Comparison of ENCODE assay signal across 8 cellular contexts in genomic region chr1:35807614-35808375, GRCh38. TPM values are rescaled to one million over a fixed set of nuclear protein-coding genes. Genes with fewer than 3 reads are reported as not detected.
A peak's percentile ranks its signal among the peaks of the same experiment; 100 is the strongest.
DNase-seq lines count a peak whose midpoint lies in the region; ATAC-seq and TF ChIP-seq lines count a peak whose summit lies in the region.

TSS of gene AGO4 (plus strand) at chr1:35808016. CDS start at chr1:35808417, 401 bp downstream.

- H3K9me3 ChIP-seq in BE2C (no peaks in the 10 kb centered on the region), fibroblast of lung (ENCODE audit: control insufficient read depth, insufficient read depth, low read depth, low read length) (no peaks in the 10 kb centered on the region), mucosa of descending colon (no peaks in the 10 kb centered on the region), stomach smooth muscle (ENCODE audit: control insufficient read depth in 2 of 2, low read length in 2 of 2) (no peaks in the 10 kb centered on the region)

- intact Hi-C loops in mucosa of descending colon (cut with DNase I, micrococcal nuclease): no loop called here

- DNase-seq in BE2C: peak; percentile 55
- DNase-seq in NCI-H510A treated with DMSO at 0.1 percent for 48 hours (lab: John Stamatoyannopoulos, UW): peak; percentile 91
- peak; percentile 36 to 53 for DNase-seq in fibroblast of lung (ENCODE audit: low read depth in 2 of 2)
- DNase-seq in mucosa of descending colon: peak; percentile 54 to 65 (median 63)
- no peak for DNase-seq in dedifferentiated amniotic fluid mesenchymal stem cell (ENCODE audit: extremely low spot score)

- H4K20me1 ChIP-seq in fibroblast of lung (ENCODE audit: control insufficient read depth, extremely low read depth, insufficient read depth, low read length): no peaks in the 10 kb centered on the region

- peak within 1 kb of the TSS; percentile 91 for H3K4me2 ChIP-seq in fibroblast of lung (ENCODE audit: extremely low read depth, insufficient read depth, low read length)

- no peaks in the 10 kb centered on the region for H3K9me3 Mint-ChIP-seq in activated T-helper 17 cell treated with anti-CD3 and anti-CD28 coated beads, Interleukin-2, amount 50 U/mL, for 72 hours

- H3K9ac ChIP-seq in fibroblast of lung (ENCODE audit: insufficient read depth, low read length): peak within 1 kb of the TSS; percentile 77
- H3K9ac ChIP-seq in stomach smooth muscle (ENCODE audit: low read length in 2 of 2): peak within 1 kb of the TSS; percentile 80 to 85

- peaks cover 4% of the 10 kb centered on the region; the same call in 1 of the 2 replicates for H3K4me1 ChIP-seq in BE2C
- H3K4me1 ChIP-seq in fibroblast of lung (ENCODE audit: control insufficient read depth, extremely low read depth, insufficient read depth, low read length): peaks cover 9% of the 10 kb centered on the region
- peaks cover 4% of the 10 kb centered on the region for H3K4me1 ChIP-seq in mucosa of descending colon (ENCODE audit: low read depth)
- peaks cover 15% of the 10 kb centered on the region for H3K4me1 ChIP-seq in stomach smooth muscle (ENCODE audit: control insufficient read depth, insufficient read depth, low read length)

- no peaks in the 10 kb centered on the region for H3K27me3 Mint-ChIP-seq in activated T-helper 17 cell treated with anti-CD3 and anti-CD28 coated beads, Interleukin-2, amount 50 U/mL, for 72 hours

- H3K4me1 Mint-ChIP-seq in activated T-helper 17 cell treated with anti-CD3 and anti-CD28 coated beads, Interleukin-2, amount 50 U/mL, for 72 hours: peaks cover 11% of the 10 kb centered on the region

- ATAC-seq in GM21717 (IDR thresholded peaks at IDR 0.05; ENCODE audit: unreplicated experiment) (peak; percentile 52), mucosa of descending colon (peak; percentile 76)
- ATAC-seq in activated T-helper 17 cell treated with anti-CD3 and anti-CD28 coated beads, Interleukin-2, amount 50 U/mL, for 72 hours (replicated peaks): peak; percentile 51

- H3K27ac ChIP-seq in fibroblast of lung (ENCODE audit: insufficient read depth, low read length) (peak within 1 kb of the TSS; percentile 68), stomach smooth muscle (ENCODE audit: low read length) (peak within 1 kb of the TSS; percentile 76)

- H3K4me3 Mint-ChIP-seq in activated T-helper 17 cell treated with anti-CD3 and anti-CD28 coated beads, Interleukin-2, amount 50 U/mL, for 72 hours: peak within 1 kb of the TSS; percentile 83

- TF ChIP-seq CTCF in BE2C (IDR thresholded peaks at IDR 0.05; ENCODE audit: low read depth, low read length): no peak
- TF ChIP-seq CTCF in fibroblast of lung (conservative IDR thresholded peaks at IDR 0.05 in 1 of 2, IDR thresholded peaks at IDR 0.05 in 1 of 2; ENCODE audit: low read depth in 1 of 2, low read length in 2 of 2): no peak
- no peak for TF ChIP-seq CTCF in mucosa of descending colon (IDR thresholded peaks at IDR 0.05)

- H3K79me2 ChIP-seq in fibroblast of lung (ENCODE audit: control insufficient read depth, insufficient read depth, low read length): peaks cover 18% of the 10 kb centered on the region

- no peaks in the 10 kb centered on the region for H3K36me3 ChIP-seq in BE2C
- H3K36me3 ChIP-seq in fibroblast of lung (ENCODE audit: control insufficient read depth, insufficient read depth, low read length): no peaks in the 10 kb centered on the region
- H3K36me3 ChIP-seq in mucosa of descending colon (ENCODE audit: low read depth): no peaks in the 10 kb centered on the region
- no peaks in the 10 kb centered on the region for H3K36me3 ChIP-seq in stomach smooth muscle (ENCODE audit: control insufficient read depth in 2 of 2, insufficient read depth in 2 of 2, low read length in 2 of 2)

- H3K4me3 ChIP-seq in BE2C (ENCODE audit: low read depth, low read length) (peak within 1 kb of the TSS; percentile 67), fibroblast of lung (replicated peaks in 1 of 4; ENCODE audit: control extremely low read depth in 1 of 4, insufficient read depth in 1 of 4, low read depth in 3 of 4, low read length in 4 of 4) (peak within 1 kb of the TSS; percentile 69 to 87 (median 78)), mucosa of descending colon (peak within 1 kb of the TSS; percentile 85), stomach smooth muscle (ENCODE audit: low read length in 2 of 2) (peak within 1 kb of the TSS; percentile 80 to 86)

- peak within 1 kb of the TSS; percentile 99 for H2AFZ ChIP-seq in fibroblast of lung (ENCODE audit: low read length)

- H3K27me3 ChIP-seq in BE2C: no peaks in the 10 kb centered on the region
- no peaks in the 10 kb centered on the region for H3K27me3 ChIP-seq in fibroblast of lung (ENCODE audit: control insufficient read depth, insufficient read depth, low read length)
- H3K27me3 ChIP-seq in stomach smooth muscle (ENCODE audit: control insufficient read depth in 1 of 2, insufficient read depth in 2 of 2, low read length in 2 of 2): no peaks in the 10 kb centered on the region

- H3K36me3 Mint-ChIP-seq in activated T-helper 17 cell treated with anti-CD3 and anti-CD28 coated beads, Interleukin-2, amount 50 U/mL, for 72 hours (ENCODE audit: low read depth): no peaks in the 10 kb centered on the region

- H3K27ac Mint-ChIP-seq in activated T-helper 17 cell treated with anti-CD3 and anti-CD28 coated beads, Interleukin-2, amount 50 U/mL, for 72 hours: peak within 1 kb of the TSS; percentile 78

RNA-seq across cellular contexts. Expression of gene AGO4, which starts in this region (rescaled TPM):
- 1.0 TPM for polyA plus RNA-seq in BE2C (2012; ENCODE audit: insufficient read depth, insufficient read length, low read depth)
- 1 to 10 TPM; 5.9 to 8.1 TPM for total RNA-seq in activated T-helper 17 cell treated with anti-CD3 and anti-CD28 coated beads, Interleukin-2, amount 50 U/mL, for 72 hours
- total RNA-seq in fibroblast of lung (20.8 and 25.6 TPM in 2 replicates), mucosa of descending colon (10 to 100 TPM in 2 of 3 donors, 1 to 10 TPM in 1; 9.9 to 20.0 (median 18.2) TPM)
- 6.3 and 10.2 TPM in 2 replicates for polyA plus RNA-seq in fibroblast of lung
- polyA plus RNA-seq in fibroblast of lung (2012): 5.8 and 7.5 TPM in 2 replicates
- 21.1 and 27.5 TPM in 2 replicates for polyA minus RNA-seq in fibroblast of lung (ENCODE audit: low replicate concordance)
